17 cellular contexts compared by ENCODE assay signal in the genomic region with DNA sequence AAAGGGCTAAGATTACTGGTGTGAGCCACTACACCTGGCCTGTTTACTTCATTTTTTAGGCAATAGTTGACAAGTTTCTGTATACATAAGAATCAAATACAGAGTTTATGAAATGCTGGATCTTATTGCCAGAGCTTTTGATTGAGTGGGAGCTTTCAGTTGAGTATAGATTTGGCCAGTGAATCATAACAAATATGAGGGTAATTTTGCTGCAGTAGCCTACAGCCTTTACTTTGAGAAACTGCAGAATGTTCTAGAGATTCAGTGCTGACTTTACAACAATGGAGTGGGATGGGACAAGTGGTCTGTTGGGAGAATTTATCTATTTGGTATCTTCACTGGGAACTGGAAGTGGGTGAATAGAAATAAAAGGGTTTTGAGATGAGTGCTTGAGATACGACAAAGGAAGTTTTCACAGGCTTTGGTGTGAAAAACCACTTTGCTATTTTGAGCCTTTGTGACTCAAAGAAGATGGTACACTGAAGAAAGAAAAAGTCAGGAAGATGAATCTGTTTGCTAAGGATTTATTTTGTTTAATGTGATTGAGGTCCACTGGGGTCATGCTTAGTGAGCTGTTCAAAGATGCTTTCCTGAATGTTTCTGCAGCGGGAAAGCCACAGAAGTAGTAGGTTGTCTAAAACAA.
DNase-seq lines count a peak whose midpoint lies in the region; ATAC-seq, FAIRE-seq and TF ChIP-seq lines count a peak whose summit lies in the region.
"Had no signal": no experiment of that assay in that cellular context is flagged by ENCODE, and none has a peak within 500 bp of the region (broad histone marks: within the 10 kb centered on the region; RNA-seq: fewer than 3 reads in every experiment).

No MANE protein-coding gene starts in this region.

- ATAC-seq in pancreas = no peak
- ATAC-seq: activated CD4-positive, alpha-beta T cell treated with anti-CD3 and anti-CD28 coated beads for 36 hours had no signal

- no peak overlapping the region for H3K4me3 ChIP-seq in BLaER1 treated with 17β-estradiol and CSF1 and Interleukin-3, amounts not matched to agents 10 nM and 100 nM
- no peak overlapping the region for H3K4me3 ChIP-seq in pancreas
- H3K4me3 ChIP-seq: HAP-1 had no signal

- 0 out of 22 replicates have a peak overlapping the region, but pooled peaks of 1 of the 11 experiments have one; percentile 6 for H3K9ac ChIP-seq in BLaER1 treated with 17β-estradiol and CSF1 and Interleukin-3, amounts not matched to agents 10 nM and 100 nM
- H3K9ac ChIP-seq: KMS-11 had no signal

- H3K4me1 ChIP-seq in BLaER1 treated with 17β-estradiol and CSF1 and Interleukin-3, amounts not matched to agents 10 nM and 100 nM = peaks cover 19 to 51% (median 35%) of the 10 kb centered on the region in 10 experiments
- no peaks in the 10 kb centered on the region for H3K4me1 ChIP-seq in pancreas
- H3K4me1 ChIP-seq: Caco-2, HAP-1 had no signal

- FAIRE-seq in GM19239 (lab: Jason Lieb, UNC) (peak; percentile 94), pancreas (lab: Jason Lieb, UNC) (no peak)

- intact Hi-C loops in pancreas (cut with DNase I) = no loop called here

- H3K36me3 ChIP-seq in BLaER1 treated with 17β-estradiol and CSF1 and Interleukin-3, amounts not matched to agents 10 nM and 100 nM = no peaks in the 10 kb centered on the region
- no peaks in the 10 kb centered on the region for H3K36me3 ChIP-seq in pancreas
- H3K36me3 ChIP-seq: HAP-1 had no signal

- H3K4me2 ChIP-seq in BLaER1 treated with 17β-estradiol and CSF1 and Interleukin-3, amounts not matched to agents 10 nM and 100 nM = peak overlapping the region in 10 of 11 experiments; percentile 41 to 76 (median 59); a peak in 20 of 22 replicates
- H3K4me2 ChIP-seq: KMS-11 had no signal

- H3K27ac ChIP-seq in BLaER1 treated with 17β-estradiol and CSF1 and Interleukin-3, amounts not matched to agents 10 nM and 100 nM = peak overlapping the region in 1 of 11 experiments; percentile 0; a peak in 1 of 22 replicates
- no peak overlapping the region for H3K27ac ChIP-seq in pancreas
- H3K27ac ChIP-seq: HL-60, KMS-11 had no signal

- DNase-seq in GM19239 (ENCODE audit: insufficient read length, low spot score) (no peak), M059J (ENCODE audit: low read depth) (peak; percentile 8), kidney tubule cell (ENCODE audit: low spot score) (peak; percentile 15), activated gamma-delta T cell (lab: John Stamatoyannopoulos, UW) (no peak), pancreas (no peak), KG1 (lab: John Stamatoyannopoulos, UW) (no peak)
- no peak for DNase-seq in stimulated activated CD4-positive, alpha-beta T cell treated with anti-CD3 and anti-CD28 coated beads, Interleukin-4, amount 100 ng/mL, for 4 hours
- DNase-seq: activated CD4-positive, alpha-beta T cell treated with anti-CD3 and anti-CD28 coated beads for 36 hours; Caco-2; central memory CD4-positive, alpha-beta T cell; effector memory CD4-positive, alpha-beta T cell; NCI-H226; SIG-M5 had no signal

- no peaks in the 10 kb centered on the region for H3K27me3 ChIP-seq in BLaER1 treated with 17β-estradiol and CSF1 and Interleukin-3, amounts not matched to agents 10 nM and 100 nM
- no peaks in the 10 kb centered on the region for H3K27me3 ChIP-seq in pancreas

- WGBS in pancreas, 2 donors = 92 to 95% methylated on average over 2 of the region's 2 CpGs

- peaks cover 0 to 83% (median 0%) of the 10 kb centered on the region in 11 experiments; a peak in 8 of 22 replicates for H4K20me1 ChIP-seq in BLaER1 treated with 17β-estradiol and CSF1 and Interleukin-3, amounts not matched to agents 10 nM and 100 nM

- no peak for TF ChIP-seq CTCF in pancreas (IDR thresholded peaks at IDR 0.05)

- H3K9me3 ChIP-seq in BLaER1 treated with 17β-estradiol and CSF1 and Interleukin-3, amounts not matched to agents 10 nM and 100 nM (replicated peaks in 1 of 11) = peaks cover 0 to 11% (median 6%) of the 10 kb centered on the region in 11 experiments; a peak in 11 of 22 replicates
- no peaks in the 10 kb centered on the region for H3K9me3 ChIP-seq in pancreas
- H3K9me3 ChIP-seq: Caco-2, HAP-1 had no signal

Comparison
In these comparisons a context has a peak if more than half of its experiments do, and no peak if none do; other contexts are left out.
1. DNase-seq: peak in M059J (single experiment) and kidney tubule cell (single experiment); none in GM19239 (single experiment), activated gamma-delta T cell (single experiment), stimulated activated CD4-positive, alpha-beta T cell treated with anti-CD3 and anti-CD28 coated beads, Interleukin-4, amount 100 ng/mL, for 4 hours (0 of 2), pancreas (0 of 6) and KG1 (single experiment).